1 cellular context compared by ENCODE assay signal in the genomic region with DNA sequence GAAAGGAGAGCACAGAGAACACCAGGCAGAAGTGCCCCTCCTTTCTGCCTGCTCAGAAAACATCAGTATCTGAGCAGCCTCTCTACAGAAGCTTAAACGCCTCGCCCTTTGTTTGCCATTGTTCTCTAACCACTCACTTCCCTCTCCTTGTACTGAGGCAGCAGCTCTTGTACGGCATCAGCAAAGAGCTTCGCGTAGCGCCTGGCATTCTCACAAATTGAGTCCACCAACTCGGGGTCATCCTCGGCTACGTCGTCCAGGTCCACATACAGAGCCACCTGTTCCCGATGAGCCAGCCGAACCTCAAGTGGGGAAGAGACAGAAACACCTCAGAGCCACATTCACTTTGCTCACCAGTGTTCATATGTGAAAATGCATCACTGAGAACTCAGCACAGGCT.
TF ChIP-seq lines count a peak whose summit lies in the region.

No MANE protein-coding gene starts in this region.

TF ChIP-seq in GM12878, 131 proteins besides CTCF, POLR2A, EP300 and RAD21:
- no peak for TF ChIP-seq SP1 (IDR thresholded peaks at IDR 0.05; ENCODE audit: low read depth, low read length)
- TF ChIP-seq, protein P1, sequence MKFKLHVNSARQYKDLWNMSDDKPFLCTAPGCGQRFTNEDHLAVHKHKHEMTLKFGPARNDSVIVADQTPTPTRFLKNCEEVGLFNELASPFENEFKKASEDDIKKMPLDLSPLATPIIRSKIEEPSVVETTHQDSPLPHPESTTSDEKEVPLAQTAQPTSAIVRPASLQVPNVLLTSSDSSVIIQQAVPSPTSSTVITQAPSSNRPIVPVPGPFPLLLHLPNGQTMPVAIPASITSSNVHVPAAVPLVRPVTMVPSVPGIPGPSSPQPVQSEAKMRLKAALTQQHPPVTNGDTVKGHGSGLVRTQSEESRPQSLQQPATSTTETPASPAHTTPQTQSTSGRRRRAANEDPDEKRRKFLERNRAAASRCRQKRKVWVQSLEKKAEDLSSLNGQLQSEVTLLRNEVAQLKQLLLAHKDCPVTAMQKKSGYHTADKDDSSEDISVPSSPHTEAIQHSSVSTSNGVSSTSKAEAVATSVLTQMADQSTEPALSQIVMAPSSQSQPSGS (IDR thresholded peaks at IDR 0.05; ENCODE audit: low read length), result no peak
- TF ChIP-seq STAT3 (IDR thresholded peaks at IDR 0.05; ENCODE audit: low read depth, low read length), result no peak
- TF ChIP-seq MXI1 (IDR thresholded peaks at IDR 0.05; ENCODE audit: low read depth, low read length), result no peak
- TF ChIP-seq NR2C1 (IDR thresholded peaks at IDR 0.05), result no peak
- no peak for TF ChIP-seq NR2F1 (conservative IDR thresholded peaks at IDR 0.05)
- TF ChIP-seq, protein P2, sequence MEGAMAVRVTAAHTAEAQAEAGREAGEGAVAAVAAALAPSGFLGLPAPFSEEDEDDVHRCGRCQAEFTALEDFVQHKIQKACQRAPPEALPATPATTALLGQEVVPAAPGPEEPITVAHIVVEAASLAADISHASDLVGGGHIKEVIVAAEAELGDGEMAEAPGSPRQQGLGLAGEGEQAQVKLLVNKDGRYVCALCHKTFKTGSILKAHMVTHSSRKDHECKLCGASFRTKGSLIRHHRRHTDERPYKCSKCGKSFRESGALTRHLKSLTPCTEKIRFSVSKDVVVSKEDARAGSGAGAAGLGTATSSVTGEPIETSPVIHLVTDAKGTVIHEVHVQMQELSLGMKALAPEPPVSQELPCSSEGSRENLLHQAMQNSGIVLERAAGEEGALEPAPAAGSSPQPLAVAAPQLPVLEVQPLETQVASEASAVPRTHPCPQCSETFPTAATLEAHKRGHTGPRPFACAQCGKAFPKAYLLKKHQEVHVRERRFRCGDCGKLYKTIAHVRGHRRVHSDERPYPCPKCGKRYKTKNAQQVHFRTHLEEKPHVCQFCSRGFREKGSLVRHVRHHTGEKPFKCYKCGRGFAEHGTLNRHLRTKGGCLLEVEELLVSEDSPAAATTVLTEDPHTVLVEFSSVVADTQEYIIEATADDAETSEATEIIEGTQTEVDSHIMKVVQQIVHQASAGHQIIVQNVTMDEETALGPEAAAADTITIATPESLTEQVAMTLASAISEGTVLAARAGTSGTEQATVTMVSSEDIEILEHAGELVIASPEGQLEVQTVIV (IDR thresholded peaks at IDR 0.05; ENCODE audit: borderline replicate concordance, partially characterized antibody), result no peak
- TF ChIP-seq KDM1A (IDR thresholded peaks at IDR 0.05; ENCODE audit: borderline replicate concordance), result no peak
- TF ChIP-seq, protein P3, sequence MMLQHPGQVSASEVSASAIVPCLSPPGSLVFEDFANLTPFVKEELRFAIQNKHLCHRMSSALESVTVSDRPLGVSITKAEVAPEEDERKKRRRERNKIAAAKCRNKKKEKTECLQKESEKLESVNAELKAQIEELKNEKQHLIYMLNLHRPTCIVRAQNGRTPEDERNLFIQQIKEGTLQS (IDR thresholded peaks at IDR 0.05; ENCODE audit: borderline replicate concordance, extremely low read depth, low read depth, low read length), result no peak
- TF ChIP-seq CBFB (IDR thresholded peaks at IDR 0.05; ENCODE audit: low read depth), result no peak
- no peak for TF ChIP-seq RELA (IDR thresholded peaks at IDR 0.05; ENCODE audit: borderline replicate concordance, partially characterized antibody)
- no peak for TF ChIP-seq TCF3 (IDR thresholded peaks at IDR 0.05; ENCODE audit: borderline replicate concordance, insufficient read depth, low read depth, low read length)
- TF ChIP-seq CHD4 (IDR thresholded peaks at IDR 0.05), result no peak
- TF ChIP-seq SRF (IDR thresholded peaks at IDR 0.05; ENCODE audit: low read depth in 2 of 2, low read length in 2 of 2), result no peak
- no peak for TF ChIP-seq SUPT20H (IDR thresholded peaks at IDR 0.05; ENCODE audit: borderline replicate concordance, control insufficient read depth, low read depth, low read length)
- TF ChIP-seq MYB (IDR thresholded peaks at IDR 0.05; ENCODE audit: borderline replicate concordance, low read depth, low read length), result no peak
TF ChIP-seq in GM12878: peak in this region for 0.
